Comparison of ENCODE assay signal across 10 cellular contexts in genomic region chrX:77160301-77160700, GRCh38.
DNase-seq lines count a peak whose midpoint lies in the region; ATAC-seq and TF ChIP-seq lines count a peak whose summit lies in the region.
"Had no signal": no experiment of that assay in that cellular context is flagged by ENCODE, and none has a peak within 500 bp of the region (broad histone marks: within the 10 kb centered on the region; RNA-seq: fewer than 3 reads in every experiment).

No MANE protein-coding gene starts in this region.

- H3K27ac ChIP-seq in heart left ventricle = no peak overlapping the region
- H3K27ac ChIP-seq in trophoblast cell (ENCODE audit: low read depth, low read length) = no peak overlapping the region
- no peak overlapping the region for H3K27ac ChIP-seq in thyroid gland
- H3K27ac ChIP-seq: SK-N-MC had no signal

- H4K91ac ChIP-seq in trophoblast cell (ENCODE audit: low read depth, low read length) = no peak overlapping the region

- H3K9me3 ChIP-seq in heart left ventricle (peaks cover 0 to 21% (median under 1%) of the 10 kb centered on the region in 12 donors), trophoblast cell (ENCODE audit: insufficient read depth, low read depth, low read length) (no peaks in the 10 kb centered on the region), thyroid gland (no peaks in the 10 kb centered on the region)
- H3K9me3 ChIP-seq: Caco-2 had no signal

- no peak overlapping the region for H2BK12ac ChIP-seq in trophoblast cell (ENCODE audit: low read length)

- peaks cover 4% of the 10 kb centered on the region; the same call in 1 of the 2 replicates for H3K27me3 Mint-ChIP-seq in WTC11 (ENCODE audit: low read depth)

- no peaks in the 10 kb centered on the region for H3K36me3 ChIP-seq in heart left ventricle
- no peaks in the 10 kb centered on the region for H3K36me3 ChIP-seq in trophoblast cell (ENCODE audit: control insufficient read depth in 1 of 2, insufficient read depth in 2 of 2, low read length in 2 of 2)
- no peaks in the 10 kb centered on the region for H3K36me3 ChIP-seq in thyroid gland

- no peak overlapping the region for H3K9ac ChIP-seq in trophoblast cell (ENCODE audit: low read length)

- WGBS in heart left ventricle, 4 donors = 0 to 23% (median 12%) methylated on average over 2 of the region's 2 CpGs
- no CpG with 5 or more reads among the region's 2 CpGs for WGBS in trophoblast cell (ENCODE audit: extremely low coverage, insufficient coverage, insufficient read length)
- WGBS in thyroid gland, 2 donors = 14% methylated on average over 2 of the region's 2 CpGs; no CpG with 5 or more reads in 1 of the 2 donors

- peak in 7 of 12 donors; percentile 7 to 44 (median 28) for TF ChIP-seq CTCF in heart left ventricle (IDR thresholded peaks at IDR 0.05)
- peak; percentile 74 for TF ChIP-seq CTCF in WTC11 (IDR thresholded peaks at IDR 0.05)
- TF ChIP-seq CTCF in fibroblast of the aortic adventitia (IDR thresholded peaks at IDR 0.05; ENCODE audit: insufficient read depth, low read length) = peak; percentile 24
- no peak for TF ChIP-seq CTCF in thyroid gland (IDR thresholded peaks at IDR 0.05)

- no peak overlapping the region for H4K8ac ChIP-seq in trophoblast cell (ENCODE audit: low read depth, low read length)

- no peak overlapping the region for H3K18ac ChIP-seq in trophoblast cell (ENCODE audit: low read length)

- H3K14ac ChIP-seq in trophoblast cell (ENCODE audit: low read length) = no peak overlapping the region

- no peak overlapping the region for H2BK120ac ChIP-seq in trophoblast cell (ENCODE audit: insufficient read depth, low read length, poor library complexity)

- H3K27ac Mint-ChIP-seq in WTC11 = no peak overlapping the region

- no peak overlapping the region for H4K12ac ChIP-seq in trophoblast cell (ENCODE audit: low read depth, low read length)

- H2AK5ac ChIP-seq in trophoblast cell (ENCODE audit: low read length) = no peak overlapping the region

- H3K23ac ChIP-seq in trophoblast cell (ENCODE audit: low read length) = no peak overlapping the region

- no peaks in the 10 kb centered on the region for H3K27me3 ChIP-seq in heart left ventricle
- no peaks in the 10 kb centered on the region for H3K27me3 ChIP-seq in trophoblast cell (ENCODE audit: insufficient read depth, low read length)
- no peaks in the 10 kb centered on the region for H3K27me3 ChIP-seq in thyroid gland

- H3K4me1 Mint-ChIP-seq in WTC11 = peaks cover 4% of the 10 kb centered on the region; the same call in 1 of the 2 replicates

- CTCF ChIA-PET in WTC11 (lab: Charles Lee) = no interaction called here

- POLR2A ChIA-PET in WTC11 (lab: Charles Lee) = no interaction called here

- no peak overlapping the region for H3K4me3 ChIP-seq in heart left ventricle
- H3K4me3 ChIP-seq in fibroblast of the aortic adventitia (ENCODE audit: low read depth, low read length) = no peak overlapping the region
- no peak overlapping the region for H3K4me3 ChIP-seq in trophoblast cell (ENCODE audit: low read depth, low read length)
- H3K4me3 ChIP-seq in thyroid gland (replicated peaks in 1 of 3) = no peak overlapping the region
- H3K4me3 ChIP-seq: SK-N-MC had no signal

- H3K4me1 ChIP-seq in heart left ventricle = no peaks in the 10 kb centered on the region
- no peaks in the 10 kb centered on the region for H3K4me1 ChIP-seq in trophoblast cell (ENCODE audit: control insufficient read depth in 1 of 2, insufficient read depth in 2 of 2, low read length in 2 of 2)
- no peaks in the 10 kb centered on the region for H3K4me1 ChIP-seq in thyroid gland
- H3K4me1 ChIP-seq: Caco-2 had no signal

- no peaks in the 10 kb centered on the region for H3K79me1 ChIP-seq in trophoblast cell (ENCODE audit: low read length)

- H3K36me3 Mint-ChIP-seq in WTC11 = peaks cover 16% of the 10 kb centered on the region

- TF ChIP-seq POLR2A in heart left ventricle (IDR thresholded peaks at IDR 0.05) (no peak), thyroid gland (IDR thresholded peaks at IDR 0.05) (no peak)

- H3K4me3 Mint-ChIP-seq in WTC11 = no peak overlapping the region

- peaks cover 25% of the 10 kb centered on the region for H3K9me3 Mint-ChIP-seq in WTC11

- no peak overlapping the region for H3K4me2 ChIP-seq in trophoblast cell (ENCODE audit: low read length)

- H2BK5ac ChIP-seq in trophoblast cell (ENCODE audit: low read depth, low read length, poor library complexity) = no peak overlapping the region

- no peak overlapping the region for H2AFZ ChIP-seq in trophoblast cell (ENCODE audit: insufficient read depth, low read length, poor library complexity)

- no peaks in the 10 kb centered on the region for H3K79me2 ChIP-seq in trophoblast cell (ENCODE audit: control insufficient read depth, insufficient read depth, low read length, poor library complexity)

- ATAC-seq in heart left ventricle (no peak), Right ventricle myocardium inferior (no peak), WTC11 (peak; percentile 86)

- intact Hi-C loops in heart left ventricle (cut with DNase I) = no loop called here
- intact Hi-C loops in Right ventricle myocardium inferior (cut with DNase I) = no loop called here
- intact Hi-C loops in thyroid gland (cut with DNase I) = no loop called here

- H3K4ac ChIP-seq in trophoblast cell (ENCODE audit: low read depth, low read length) = no peak overlapping the region

- no peak for DNase-seq in heart left ventricle
- no peak for DNase-seq in Right ventricle myocardium inferior (ENCODE audit: missing footprints)
- DNase-seq in WTC11 (ENCODE audit: low spot score) = peak; percentile 56
- DNase-seq in fibroblast of the aortic adventitia (ENCODE audit: low read depth) = no peak
- DNase-seq in dedifferentiated amniotic fluid mesenchymal stem cell (ENCODE audit: extremely low spot score) = no peak
- no peak for DNase-seq in trophoblast cell
- no peak for DNase-seq in thyroid gland
- no peak for DNase-seq in AG08395 (ENCODE audit: low spot score)

TF ChIP-seq in WTC11, 78 proteins besides CTCF, POLR2A, EP300 and RAD21:
- TF ChIP-seq, protein P1, sequence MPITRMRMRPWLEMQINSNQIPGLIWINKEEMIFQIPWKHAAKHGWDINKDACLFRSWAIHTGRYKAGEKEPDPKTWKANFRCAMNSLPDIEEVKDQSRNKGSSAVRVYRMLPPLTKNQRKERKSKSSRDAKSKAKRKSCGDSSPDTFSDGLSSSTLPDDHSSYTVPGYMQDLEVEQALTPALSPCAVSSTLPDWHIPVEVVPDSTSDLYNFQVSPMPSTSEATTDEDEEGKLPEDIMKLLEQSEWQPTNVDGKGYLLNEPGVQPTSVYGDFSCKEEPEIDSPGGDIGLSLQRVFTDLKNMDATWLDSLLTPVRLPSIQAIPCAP (CRISPR knock-in tag; IDR thresholded peaks at IDR 0.05) = no peak
TF ChIP-seq in WTC11: peak in this region for 0.

Comparison
In these comparisons a context has a peak if more than half of its experiments do, and no peak if none do; other contexts are left out.
1. CTCF ChIP-seq: peak in heart left ventricle (7 of 12), WTC11 (single experiment) and fibroblast of the aortic adventitia (single experiment); none in thyroid gland (0 of 6).